In the genomic region with DNA sequence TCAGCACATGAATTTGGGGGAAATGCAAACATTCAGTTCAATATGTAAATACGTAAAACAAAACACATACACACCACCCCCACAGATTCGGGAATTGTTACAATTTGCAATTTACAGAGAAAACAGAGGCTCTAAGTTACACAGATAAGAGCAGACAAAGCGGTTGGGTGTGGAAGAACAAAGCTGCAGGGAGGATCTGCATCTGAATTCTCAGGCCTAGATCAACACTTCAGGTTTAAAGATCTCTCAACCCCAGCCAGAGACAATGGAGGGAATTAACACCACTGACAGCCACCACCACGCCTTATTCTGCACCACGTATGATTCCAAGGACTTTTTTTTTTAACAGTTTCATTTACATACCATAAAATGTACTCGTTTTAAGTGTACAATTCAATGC, we compare ENCODE assay signal across 1 cellular context.
TF ChIP-seq lines count a peak whose summit lies in the region.

No MANE protein-coding gene starts in this region.

TF ChIP-seq in WTC11, 78 proteins besides CTCF, POLR2A, EP300 and RAD21 (continued from another document):
- TF ChIP-seq, protein P1, sequence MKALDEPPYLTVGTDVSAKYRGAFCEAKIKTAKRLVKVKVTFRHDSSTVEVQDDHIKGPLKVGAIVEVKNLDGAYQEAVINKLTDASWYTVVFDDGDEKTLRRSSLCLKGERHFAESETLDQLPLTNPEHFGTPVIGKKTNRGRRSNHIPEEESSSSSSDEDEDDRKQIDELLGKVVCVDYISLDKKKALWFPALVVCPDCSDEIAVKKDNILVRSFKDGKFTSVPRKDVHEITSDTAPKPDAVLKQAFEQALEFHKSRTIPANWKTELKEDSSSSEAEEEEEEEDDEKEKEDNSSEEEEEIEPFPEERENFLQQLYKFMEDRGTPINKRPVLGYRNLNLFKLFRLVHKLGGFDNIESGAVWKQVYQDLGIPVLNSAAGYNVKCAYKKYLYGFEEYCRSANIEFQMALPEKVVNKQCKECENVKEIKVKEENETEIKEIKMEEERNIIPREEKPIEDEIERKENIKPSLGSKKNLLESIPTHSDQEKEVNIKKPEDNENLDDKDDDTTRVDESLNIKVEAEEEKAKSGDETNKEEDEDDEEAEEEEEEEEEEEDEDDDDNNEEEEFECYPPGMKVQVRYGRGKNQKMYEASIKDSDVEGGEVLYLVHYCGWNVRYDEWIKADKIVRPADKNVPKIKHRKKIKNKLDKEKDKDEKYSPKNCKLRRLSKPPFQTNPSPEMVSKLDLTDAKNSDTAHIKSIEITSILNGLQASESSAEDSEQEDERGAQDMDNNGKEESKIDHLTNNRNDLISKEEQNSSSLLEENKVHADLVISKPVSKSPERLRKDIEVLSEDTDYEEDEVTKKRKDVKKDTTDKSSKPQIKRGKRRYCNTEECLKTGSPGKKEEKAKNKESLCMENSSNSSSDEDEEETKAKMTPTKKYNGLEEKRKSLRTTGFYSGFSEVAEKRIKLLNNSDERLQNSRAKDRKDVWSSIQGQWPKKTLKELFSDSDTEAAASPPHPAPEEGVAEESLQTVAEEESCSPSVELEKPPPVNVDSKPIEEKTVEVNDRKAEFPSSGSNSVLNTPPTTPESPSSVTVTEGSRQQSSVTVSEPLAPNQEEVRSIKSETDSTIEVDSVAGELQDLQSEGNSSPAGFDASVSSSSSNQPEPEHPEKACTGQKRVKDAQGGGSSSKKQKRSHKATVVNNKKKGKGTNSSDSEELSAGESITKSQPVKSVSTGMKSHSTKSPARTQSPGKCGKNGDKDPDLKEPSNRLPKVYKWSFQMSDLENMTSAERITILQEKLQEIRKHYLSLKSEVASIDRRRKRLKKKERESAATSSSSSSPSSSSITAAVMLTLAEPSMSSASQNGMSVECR (CRISPR knock-in tag; IDR thresholded peaks at IDR 0.05; ENCODE audit: borderline replicate concordance), result no peak
- TF ChIP-seq CREB1 (CRISPR knock-in tag; IDR thresholded peaks at IDR 0.05), result no peak
- no peak for TF ChIP-seq MYBL2 (CRISPR knock-in tag; IDR thresholded peaks at IDR 0.05)
- TF ChIP-seq, protein P2, sequence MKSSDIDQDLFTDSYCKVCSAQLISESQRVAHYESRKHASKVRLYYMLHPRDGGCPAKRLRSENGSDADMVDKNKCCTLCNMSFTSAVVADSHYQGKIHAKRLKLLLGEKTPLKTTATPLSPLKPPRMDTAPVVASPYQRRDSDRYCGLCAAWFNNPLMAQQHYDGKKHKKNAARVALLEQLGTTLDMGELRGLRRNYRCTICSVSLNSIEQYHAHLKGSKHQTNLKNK (CRISPR knock-in tag; IDR thresholded peaks at IDR 0.05), result no peak
- no peak for TF ChIP-seq TP53 (CRISPR knock-in tag; IDR thresholded peaks at IDR 0.05)
- no peak for TF ChIP-seq ELF4 (CRISPR knock-in tag; IDR thresholded peaks at IDR 0.05; ENCODE audit: low read depth)
